Comparison of ENCODE assay signal across 1 cellular context in the genomic region with DNA sequence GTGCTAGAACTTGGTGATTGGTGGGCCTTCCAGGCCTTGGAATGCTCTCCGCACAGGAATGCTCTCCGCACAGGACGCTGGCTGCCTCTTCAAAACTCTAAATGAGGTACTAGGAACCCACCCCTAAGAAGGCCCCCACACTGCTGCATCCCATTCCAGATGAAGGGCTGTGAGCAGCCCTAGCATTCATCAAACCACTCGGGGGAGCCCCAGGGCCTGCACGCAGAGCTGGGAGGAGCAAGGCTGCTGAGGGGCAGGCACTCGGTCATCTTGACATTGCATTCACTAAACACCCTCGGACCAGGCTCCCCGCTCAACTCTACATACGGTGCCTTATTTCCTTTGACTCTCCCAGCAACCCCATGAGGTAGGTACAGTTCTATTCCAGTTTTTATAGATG.
TF ChIP-seq lines count a peak whose summit lies in the region.

No MANE protein-coding gene starts in this region.

TF ChIP-seq in K562, 482 proteins besides CTCF, POLR2A, EP300 and RAD21 (continued from another document):
- TF ChIP-seq, protein P1, sequence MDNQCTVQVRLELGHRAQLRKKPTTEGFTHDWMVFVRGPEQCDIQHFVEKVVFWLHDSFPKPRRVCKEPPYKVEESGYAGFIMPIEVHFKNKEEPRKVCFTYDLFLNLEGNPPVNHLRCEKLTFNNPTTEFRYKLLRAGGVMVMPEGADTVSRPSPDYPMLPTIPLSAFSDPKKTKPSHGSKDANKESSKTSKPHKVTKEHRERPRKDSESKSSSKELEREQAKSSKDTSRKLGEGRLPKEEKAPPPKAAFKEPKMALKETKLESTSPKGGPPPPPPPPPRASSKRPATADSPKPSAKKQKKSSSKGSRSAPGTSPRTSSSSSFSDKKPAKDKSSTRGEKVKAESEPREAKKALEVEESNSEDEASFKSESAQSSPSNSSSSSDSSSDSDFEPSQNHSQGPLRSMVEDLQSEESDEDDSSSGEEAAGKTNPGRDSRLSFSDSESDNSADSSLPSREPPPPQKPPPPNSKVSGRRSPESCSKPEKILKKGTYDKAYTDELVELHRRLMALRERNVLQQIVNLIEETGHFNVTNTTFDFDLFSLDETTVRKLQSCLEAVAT (IDR thresholded peaks at IDR 0.05) = no peak
- no peak for TF ChIP-seq ZNF384 (IDR thresholded peaks at IDR 0.05; ENCODE audit: low read depth, low read length)
- no peak for TF ChIP-seq PYGO2 (tag; IDR thresholded peaks at IDR 0.05)
- no peak for TF ChIP-seq NR2C1 (IDR thresholded peaks at IDR 0.05)
- no peak for TF ChIP-seq NR2C1 (tag; IDR thresholded peaks at IDR 0.05)
- no peak for TF ChIP-seq CREB3 (tag; conservative IDR thresholded peaks at IDR 0.05; ENCODE audit: low read depth)
- TF ChIP-seq MEIS2 (IDR thresholded peaks at IDR 0.05; ENCODE audit: partially characterized antibody) = peak; percentile 19
- TF ChIP-seq SMARCA5 (IDR thresholded peaks at IDR 0.05) = no peak
- TF ChIP-seq CTCFL (IDR thresholded peaks at IDR 0.05; ENCODE audit: borderline replicate concordance, insufficient read depth, low read depth, low read length, poor library complexity, severe bottlenecking) = peak; percentile 21
- no peak for TF ChIP-seq THRA (IDR thresholded peaks at IDR 0.05)
- no peak for TF ChIP-seq ETS1 (conservative IDR thresholded peaks at IDR 0.05; ENCODE audit: control insufficient read depth, low read depth, low read length)
- no peak for TF ChIP-seq BRD4 (IDR thresholded peaks at IDR 0.05)
- no peak for TF ChIP-seq SRSF1 (IDR thresholded peaks at IDR 0.05; ENCODE audit: low read depth, low read length)
- no peak for TF ChIP-seq HEY1 (CRISPR knock-in tag; IDR thresholded peaks at IDR 0.05; ENCODE audit: borderline replicate concordance)
- 0 out of 2 replicates have a peak, but pooled peaks have one; percentile 19 for TF ChIP-seq SMC3 (conservative IDR thresholded peaks at IDR 0.05; ENCODE audit: insufficient read depth, low read depth, low read length)
